In the genomic region with DNA sequence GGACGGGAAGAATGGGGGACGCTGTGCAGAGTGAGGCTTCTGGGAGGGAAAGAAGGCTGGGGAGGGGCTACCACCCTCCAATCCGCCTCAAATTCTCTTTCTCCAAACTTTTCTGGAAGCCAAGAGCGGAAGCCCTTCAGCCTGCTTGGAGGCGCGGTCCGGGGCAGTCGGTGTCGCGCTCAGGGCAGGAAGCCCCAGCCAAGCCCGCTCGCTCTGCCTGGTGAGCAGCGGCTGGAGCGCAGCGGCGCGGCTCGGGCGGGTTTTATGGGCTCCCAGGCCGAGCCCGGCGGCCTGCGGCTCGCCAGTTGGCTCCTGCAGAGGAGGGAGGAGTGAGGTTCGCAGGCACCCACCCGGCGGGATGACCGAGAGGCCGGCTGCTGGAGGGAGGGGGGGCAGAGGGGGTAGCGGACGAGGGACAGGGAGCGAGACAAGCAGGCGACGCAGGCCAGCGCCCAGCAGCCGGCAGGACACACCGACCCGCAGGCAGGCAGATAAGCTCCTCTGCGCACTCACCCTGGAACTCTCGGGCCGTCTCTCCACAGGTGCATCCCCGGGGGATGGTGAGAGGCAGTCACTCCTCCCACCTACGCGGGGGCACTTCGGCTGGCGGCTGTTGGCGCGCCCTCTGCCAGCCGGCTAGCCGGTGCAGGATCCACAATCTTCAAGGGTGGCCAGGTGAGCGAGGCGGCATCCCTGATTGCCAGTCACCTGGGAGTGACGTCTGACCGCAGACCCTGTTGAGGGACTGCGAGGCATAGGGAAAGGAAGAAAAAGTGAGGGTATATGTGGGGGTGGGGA, we compare ENCODE assay signal across 8 cellular contexts. TPM values are rescaled to one million over a fixed set of nuclear protein-coding genes. Genes with fewer than 3 reads are reported as not detected.
A peak's percentile ranks its signal among the peaks of the same experiment; 100 is the strongest.
DNase-seq lines count a peak whose midpoint lies in the region; ATAC-seq, FAIRE-seq and TF ChIP-seq lines count a peak whose summit lies in the region.

Gene AVPR1B, minus strand, starts transcription at position 238 of the 798 bp plus-strand sequence. CDS start 498 bp downstream, outside the sequence.

- no peak within 1 kb of the TSS for H3K14ac ChIP-seq in IMR-90 (replicated peaks; ENCODE audit: low read depth, low read length)

- BruUV-seq in IMR-90 (replicated peaks; lab: Mats Ljungman, UMichigan): no TSS peak

- ATAC-seq in IMR-90 (ENCODE audit: low read depth) (peak; percentile 95), T-helper 17 cell (peak; percentile 64)

- no peaks in the 10 kb centered on the region for H3K36me3 ChIP-seq in IMR-90 (ENCODE audit: control insufficient read depth, insufficient read depth, low read length)
- H3K36me3 ChIP-seq in esophagus squamous epithelium: no peaks in the 10 kb centered on the region
- H3K36me3 ChIP-seq in neural cell (ENCODE audit: insufficient read depth, low read length): no peaks in the 10 kb centered on the region

- TF ChIP-seq POLR2A in IMR-90 (IDR thresholded peaks at IDR 0.05; ENCODE audit: low read depth, low read length): no peak
- TF ChIP-seq POLR2A in esophagus squamous epithelium (IDR thresholded peaks at IDR 0.05): no peak

- H2AFZ ChIP-seq in IMR-90 (replicated peaks; ENCODE audit: low read length, poor library complexity): peak within 1 kb of the TSS; percentile 35
- H2AFZ ChIP-seq in neural cell (ENCODE audit: low read depth, low read length): no peak within 1 kb of the TSS

- H3K36me3 Mint-ChIP-seq in CD14-positive monocyte (peaks cover 0 to 7% of the 10 kb centered on the region in 2 donors), T-helper 17 cell (ENCODE audit: low read depth) (peaks cover 7% of the 10 kb centered on the region)

- H3K9ac ChIP-seq in IMR-90 (ENCODE audit: low read depth, low read length): no peak within 1 kb of the TSS
- peak within 1 kb of the TSS; percentile 34 for H3K9ac ChIP-seq in neural cell (ENCODE audit: low read length)

- H3K4me2 ChIP-seq in IMR-90 (ENCODE audit: low read depth, low read length) (peak within 1 kb of the TSS; percentile 50; the same call in 1 of the 2 replicates), neural cell (ENCODE audit: low read length) (peak within 1 kb of the TSS; percentile 35)

- H3K27ac Mint-ChIP-seq in CD14-positive monocyte: peak within 1 kb of the TSS in 2 of 7 donors; percentile 37 to 53
- H3K27ac Mint-ChIP-seq in T-helper 17 cell: no peak within 1 kb of the TSS

- H2BK120ac ChIP-seq in IMR-90 (ENCODE audit: low read depth, low read length): no peak within 1 kb of the TSS

- no peak within 1 kb of the TSS for H3K18ac ChIP-seq in IMR-90 (ENCODE audit: low read depth, low read length)

- H3K9me3 ChIP-seq in IMR-90 (ENCODE audit: control insufficient read depth, insufficient read depth, low read length) (no peaks in the 10 kb centered on the region; the same call in 1 of the 2 replicates), T-helper 17 cell (ENCODE audit: control insufficient read depth, low read length, poor library complexity, severe bottlenecking) (no peaks in the 10 kb centered on the region), esophagus squamous epithelium (peaks cover 0 to 14% (median 9%) of the 10 kb centered on the region in 3 donors), neural cell (ENCODE audit: low read length) (no peaks in the 10 kb centered on the region)

- H3K9me1 ChIP-seq in IMR-90 (ENCODE audit: insufficient read depth, low read length): no peaks in the 10 kb centered on the region

- H3K4me1 ChIP-seq in IMR-90 (ENCODE audit: control insufficient read depth, insufficient read depth, low read length) (no peaks in the 10 kb centered on the region; the same call in 1 of the 2 replicates), esophagus squamous epithelium (peaks cover 15 to 51% (median 24%) of the 10 kb centered on the region in 3 donors)

- 1% methylated on average over 10 of the region's 55 CpGs; no CpG with 5 or more reads in 1 of the 2 experiments for WGBS in IMR-90 (ENCODE audit: extremely low coverage in 2 of 2, insufficient read length in 1 of 2), 2 experiments
- WGBS in esophagus squamous epithelium, 2 donors: 2% methylated on average over 27 to 29 of the region's 55 CpGs

- no peaks in the 10 kb centered on the region for H3K9me2 ChIP-seq in neural cell (ENCODE audit: insufficient read depth, low read length)

- dilution Hi-C loops in IMR-90 (cut with HindIII; ENCODE audit: low sequenced_read_pairs, unreplicated experiment): no loop called here

- H2BK20ac ChIP-seq in IMR-90 (ENCODE audit: low read depth, low read length): no peak within 1 kb of the TSS

- no peak for DNase-seq in CD14-positive monocyte (ENCODE audit: low spot score)
- DNase-seq in IMR-90: peak; percentile 15
- DNase-seq in T-helper 17 cell: no peak
- DNase-seq in esophagus squamous epithelium (lab: John Stamatoyannopoulos, UW): no peak
- DNase-seq in urothelium cell line (ENCODE audit: low spot score): peak; percentile 65
- DNase-seq in putamen (ENCODE audit: low spot score): no peak
- DNase-seq in KG1 (lab: John Stamatoyannopoulos, UW): no peak

- H4K8ac ChIP-seq in IMR-90 (ENCODE audit: low read depth in 2 of 2, low read length in 2 of 2): no peak within 1 kb of the TSS

- H3K79me1 ChIP-seq in IMR-90 (ENCODE audit: low read depth in 1 of 2, low read length in 2 of 2): no peaks in the 10 kb centered on the region

- POLR2A ChIA-PET in IMR-90 (lab: Charles Lee; ENCODE audit: unreplicated experiment): no interaction called here

- H3K27ac ChIP-seq in IMR-90 (ENCODE audit: insufficient read depth, low read length) (no peak within 1 kb of the TSS), esophagus squamous epithelium (no peak within 1 kb of the TSS), neural cell (ENCODE audit: low read length) (no peak within 1 kb of the TSS)

- H4K20me1 ChIP-seq in IMR-90 (ENCODE audit: insufficient read depth, low read length) (no peaks in the 10 kb centered on the region), neural cell (ENCODE audit: insufficient read depth) (no peaks in the 10 kb centered on the region)

- H3K79me2 ChIP-seq in neural cell (replicated peaks; ENCODE audit: insufficient read depth, low read length): no peaks in the 10 kb centered on the region

- TF ChIP-seq CTCF in CD14-positive monocyte (IDR thresholded peaks at IDR 0.05): no peak
- TF ChIP-seq CTCF in IMR-90 (conservative IDR thresholded peaks at IDR 0.05; ENCODE audit: low read depth, low read length): no peak
- no peak for TF ChIP-seq CTCF in esophagus squamous epithelium (IDR thresholded peaks at IDR 0.05)
- TF ChIP-seq CTCF in neural cell (IDR thresholded peaks at IDR 0.05; ENCODE audit: poor library complexity, severe bottlenecking): peak; percentile 39

- intact Hi-C loops in CD14-positive monocyte (cut with micrococcal nuclease) (loop anchor here in 1 of 2 donors (10.0 kb wide), 1 partner anchor 203 kb away; no protein-coding TSS in a partner anchor), IMR-90 (cut with micrococcal nuclease) (no loop called here), esophagus squamous epithelium (cut with DNase I) (no loop called here)

- H4K5ac ChIP-seq in IMR-90 (ENCODE audit: low read depth, low read length): no peak within 1 kb of the TSS

- H3K23ac ChIP-seq in IMR-90 (ENCODE audit: low read depth, low read length): 0 out of 2 replicates have a peak within 1 kb of the TSS, but pooled peaks have one; percentile 16

- H3K27me3 ChIP-seq in IMR-90 (ENCODE audit: control insufficient read depth, insufficient read depth, low read length) (peaks cover 50% of the 10 kb centered on the region), esophagus squamous epithelium (peaks cover 0 to 55% (median 0%) of the 10 kb centered on the region in 4 donors), neural cell (ENCODE audit: insufficient read depth, low read depth, low read length) (peaks cover 21% of the 10 kb centered on the region)

- no peak within 1 kb of the TSS for H2BK15ac ChIP-seq in IMR-90 (ENCODE audit: low read depth, low read length)

- no peak within 1 kb of the TSS for H4K91ac ChIP-seq in IMR-90 (ENCODE audit: insufficient read depth, low read depth, low read length)

- H3K56ac ChIP-seq in IMR-90 (ENCODE audit: extremely low read depth, insufficient read depth, low read length): no peak within 1 kb of the TSS

- H3K27me3 Mint-ChIP-seq in CD14-positive monocyte (ENCODE audit: low read depth in 3 of 3): peaks cover 34 to 50% (median 46%) of the 10 kb centered on the region in 3 donors
- peaks cover 62% of the 10 kb centered on the region for H3K27me3 Mint-ChIP-seq in T-helper 17 cell

- no peak for FAIRE-seq in urothelium cell line (lab: Jason Lieb, UNC)

- no peak for TF ChIP-seq EP300 in neural cell (conservative IDR thresholded peaks at IDR 0.05; ENCODE audit: poor library complexity, severe bottlenecking)

- in situ Hi-C loops in IMR-90 (cut with MboI; ENCODE audit: low sequenced_read_pairs): loop anchor here (25.0 kb wide), 1 partner anchor 455 kb away; no protein-coding TSS in a partner anchor

- no peaks in the 10 kb centered on the region for H3F3A ChIP-seq in neural cell (ENCODE audit: insufficient read depth, low read length, poor library complexity, severe bottlenecking)

- TF ChIP-seq RAD21 in IMR-90 (IDR thresholded peaks at IDR 0.05; ENCODE audit: low read length) (no peak), neural cell (conservative IDR thresholded peaks at IDR 0.05) (no peak)

- H3K4me3 ChIP-seq in IMR-90 (ENCODE audit: insufficient read depth, low read depth, low read length) (no peak within 1 kb of the TSS; the same call in 1 of the 2 replicates), esophagus squamous epithelium (peak within 1 kb of the TSS; percentile 22 to 62 (median 41)), neural cell (ENCODE audit: low read length) (peak within 1 kb of the TSS; percentile 68)

- no peak within 1 kb of the TSS for H2BK5ac ChIP-seq in IMR-90 (ENCODE audit: low read depth, low read length, poor library complexity, severe bottlenecking)

- no peak within 1 kb of the TSS for H2AK5ac ChIP-seq in IMR-90 (ENCODE audit: low read depth, low read length)

- CTCF ChIA-PET in IMR-90 (lab: Yijun Ruan, JAX): no interaction called here

- no peak within 1 kb of the TSS for H3K4ac ChIP-seq in IMR-90 (ENCODE audit: low read depth, low read length)

- H3K9me3 Mint-ChIP-seq in CD14-positive monocyte: peaks cover 6 to 25% (median 15%) of the 10 kb centered on the region in 7 donors

- peak within 1 kb of the TSS; percentile 65 to 91 for H3K4me3 Mint-ChIP-seq in CD14-positive monocyte
- H3K4me3 Mint-ChIP-seq in T-helper 17 cell: peak within 1 kb of the TSS; percentile 86

- H3K4me1 Mint-ChIP-seq in CD14-positive monocyte (peaks cover 18% of the 10 kb centered on the region), T-helper 17 cell (peaks cover 12% of the 10 kb centered on the region)

- no peak within 1 kb of the TSS for H2AK9ac ChIP-seq in IMR-90 (replicated peaks; ENCODE audit: low read depth, low read length, poor library complexity)

TF ChIP-seq in IMR-90, 13 proteins besides CTCF, POLR2A, EP300 and RAD21 (continues in another document):
- no peak for TF ChIP-seq SMC3 (IDR thresholded peaks at IDR 0.05; ENCODE audit: low read depth, low read length)

RNA-seq across cellular contexts. Expression of gene AVPR1B, which starts in this region (rescaled TPM):
- not detected for polyA plus RNA-seq in CD14-positive monocyte
- not detected in 2 replicates for total RNA-seq in IMR-90 (2012; rRNA removed)
- polyA plus RNA-seq in IMR-90 (2012; rRNA removed): not detected in 2 replicates
- not detected in 2 replicates for polyA plus RNA-seq in IMR-90 (2012; cell fraction: cytosol; rRNA removed)
- not detected in 2 replicates for polyA plus RNA-seq in IMR-90 (2012; cell fraction: nucleus; rRNA removed; ENCODE audit: low replicate concordance)
- not detected for total RNA-seq in T-helper 17 cell
- not detected for total RNA-seq in esophagus squamous epithelium
- polyA plus RNA-seq in neural cell: not detected in 2 replicates
- not detected in 2 replicates for polyA minus RNA-seq in neural cell

Comparison
In these comparisons a context has a peak if more than half of its experiments do, and no peak if none do; other contexts are left out.
1. Peak in DNase-seq, ATAC-seq and H3K4me2 ChIP-seq in IMR-90; RNA of the gene not detected or under 1 TPM.
2. Peak in ATAC-seq in T-helper 17 cell; RNA of the gene not detected or under 1 TPM.